19 cellular contexts compared by ENCODE assay signal in genomic region chr1:85316324-85316723, GRCh38. TPM values are rescaled to one million over a fixed set of nuclear protein-coding genes. Genes with fewer than 3 reads are reported as not detected.
A peak's percentile ranks its signal among the peaks of the same experiment; 100 is the strongest.
DNase-seq lines count a peak whose midpoint lies in the region; ATAC-seq, FAIRE-seq and TF ChIP-seq lines count a peak whose summit lies in the region.
"Had no signal": no experiment of that assay in that cellular context is flagged by ENCODE, and none has a peak within 500 bp of the region (broad histone marks: within the 10 kb centered on the region; RNA-seq: fewer than 3 reads in every experiment).

No MANE protein-coding gene starts in this region.

- no peak overlapping the region for H3K4me3 ChIP-seq in A673 (ENCODE audit: low read depth, low read length, poor library complexity, severe bottlenecking)
- H3K4me3 ChIP-seq in GM23248: no peak overlapping the region
- no peak overlapping the region for H3K4me3 ChIP-seq in H1 (ENCODE audit: extremely low read depth in 1 of 4, insufficient read depth in 2 of 4, low read depth in 3 of 4, low read length in 4 of 4)
- H3K4me3 ChIP-seq: colonic mucosa, GM12878, left lung, upper lobe of left lung had no signal

- no TSS peak for BruUV-seq in A673 (replicated peaks; lab: Mats Ljungman, UMichigan)

- ATAC-seq in WTC11: no peak
- ATAC-seq: activated CD8-positive, alpha-beta memory T cell treated with anti-CD3 and anti-CD28 coated beads, Interleukin-2, amount 10 ng/mL, durations not matched to agents 7 days and 5 days; GM12878; left lung had no signal

- H2AFZ ChIP-seq in GM23248: no peak overlapping the region
- no peak overlapping the region for H2AFZ ChIP-seq in H1 (ENCODE audit: low read length)

- no peaks in the 10 kb centered on the region for H3K27me3 Mint-ChIP-seq in WTC11 (ENCODE audit: low read depth)

- DNase-seq in A673 (ENCODE audit: low spot score): peak; percentile 54
- DNase-seq in GM23248: no peak
- peak; percentile 15 for DNase-seq in NCI-H69 (lab: John Stamatoyannopoulos, UW)
- DNase-seq in H1 (ENCODE audit: low read depth in 1 of 2, low spot score in 2 of 2): no peak
- DNase-seq in WTC11 (ENCODE audit: low spot score): no peak
- no peak for DNase-seq in NCI-H1930 (lab: John Stamatoyannopoulos, UW)
- DNase-seq in activated effector memory CD4-positive, alpha-beta T cell treated with anti-CD3 and anti-CD28 coated beads, Interleukin-2, amount 50 U/mL, for 16 hours: no peak
- no peak for DNase-seq in NCI-H187 (lab: John Stamatoyannopoulos, UW)
- DNase-seq: activated CD8-positive, alpha-beta memory T cell treated with anti-CD3 and anti-CD28 coated beads, Interleukin-2, amount 10 ng/mL, durations not matched to agents 7 days and 5 days; CD4-positive, alpha-beta T cell; colonic mucosa; DMS153; left lung; retina; stimulated activated CD8-positive, alpha-beta memory T cell treated with anti-CD3 and anti-CD28 coated beads, Interleukin-4, amount 100 ng/mL, for 48 hours; upper lobe of left lung had no signal

- no peaks in the 10 kb centered on the region for H3K36me3 Mint-ChIP-seq in WTC11
- H3K36me3 Mint-ChIP-seq: activated CD8-positive, alpha-beta memory T cell treated with anti-CD3 and anti-CD28 coated beads, Interleukin-2, amount 10 ng/mL, durations not matched to agents 7 days and 5 days had no signal

- no peak overlapping the region for H2BK15ac ChIP-seq in H1 (ENCODE audit: low read length)

- H3K79me2 ChIP-seq in GM23248 (ENCODE audit: insufficient read depth) (peaks cover 48% of the 10 kb centered on the region), H1 (ENCODE audit: control insufficient read depth in 1 of 2, insufficient read depth in 2 of 2, low read length in 2 of 2) (no peaks in the 10 kb centered on the region)

- intact Hi-C loops in A673 (cut with micrococcal nuclease; ENCODE audit: unreplicated experiment): no loop called here

- POLR2A ChIA-PET in A673 (lab: Charles Lee; ENCODE audit: low non-redundant PET): no interaction called here
- POLR2A ChIA-PET in H1 (lab: Charles Lee; ENCODE audit: partially characterized antibody): no interaction called here
- POLR2A ChIA-PET in WTC11 (lab: Charles Lee): no interaction called here

- H2BK12ac ChIP-seq in H1 (ENCODE audit: low read depth, low read length): no peak overlapping the region

- no peaks in the 10 kb centered on the region for H3K9me3 ChIP-seq in A673 (ENCODE audit: low read depth, low read length, poor library complexity, severe bottlenecking)
- H3K9me3 ChIP-seq in GM23248 (ENCODE audit: low read depth): no peaks in the 10 kb centered on the region
- no peaks in the 10 kb centered on the region for H3K9me3 ChIP-seq in H1 (ENCODE audit: insufficient read depth in 2 of 2, low read depth in 1 of 2, low read length in 1 of 2)
- H3K9me3 ChIP-seq: colonic mucosa, left lung, upper lobe of left lung had no signal

- H3K9me3 Mint-ChIP-seq in WTC11: no peaks in the 10 kb centered on the region
- H3K9me3 Mint-ChIP-seq: CD4-positive, alpha-beta T cell had no signal

- TF ChIP-seq POLR2A in H1 (IDR thresholded peaks at IDR 0.05; ENCODE audit: control extremely low read depth in 1 of 2, low read depth in 2 of 2, low read length in 2 of 2): no peak

- no peak overlapping the region for H2BK20ac ChIP-seq in H1 (ENCODE audit: low read length)

- H2BK5ac ChIP-seq in H1 (ENCODE audit: low read depth, low read length): no peak overlapping the region

- H4K5ac ChIP-seq in H1 (ENCODE audit: insufficient read length, low read depth, low read length): peak overlapping the region; percentile 22

- FAIRE-seq in H1 (lab: Jason Lieb, UNC): no peak
- FAIRE-seq: GM12878 had no signal

- peaks cover 87% of the 10 kb centered on the region for H3F3A ChIP-seq in GM23248 (ENCODE audit: insufficient read depth)

- H3K4me2 ChIP-seq in GM23248 (ENCODE audit: unreplicated experiment) (peak overlapping the region; percentile 5), H1 (ENCODE audit: insufficient read depth in 1 of 2, low read depth in 2 of 2, low read length in 2 of 2) (no peak overlapping the region)

- H3K14ac ChIP-seq in H1 (ENCODE audit: insufficient read length): no peak overlapping the region

- no peak for TF ChIP-seq RAD21 in H1 (IDR thresholded peaks at IDR 0.05 in 1 of 2, conservative IDR thresholded peaks at IDR 0.05 in 1 of 2; ENCODE audit: low read depth in 2 of 2, low read length in 2 of 2)

- no peak overlapping the region for H3K4me3 Mint-ChIP-seq in WTC11
- H3K4me3 Mint-ChIP-seq: activated CD8-positive, alpha-beta memory T cell treated with anti-CD3 and anti-CD28 coated beads, Interleukin-2, amount 10 ng/mL, durations not matched to agents 7 days and 5 days; activated naive CD8-positive, alpha-beta T cell; CD4-positive, alpha-beta T cell had no signal

- no peaks in the 10 kb centered on the region for H3K9me2 ChIP-seq in GM23248 (ENCODE audit: insufficient read depth)

- H3K27ac ChIP-seq in A673 (ENCODE audit: low read depth, low read length, poor library complexity, severe bottlenecking): no peak overlapping the region
- peak overlapping the region; percentile 99 for H3K27ac ChIP-seq in GM23248
- H3K27ac ChIP-seq in H1 (ENCODE audit: low read depth, low read length): no peak overlapping the region
- H3K27ac ChIP-seq: colonic mucosa, left lung, RWPE1, upper lobe of left lung had no signal

- no peak overlapping the region for H3K56ac ChIP-seq in H1 (replicated peaks; ENCODE audit: insufficient read length, low read depth, low read length)

- H3K4me1 ChIP-seq in A673 (ENCODE audit: insufficient read depth, low read length, poor library complexity, severe bottlenecking) (peaks cover 57% of the 10 kb centered on the region), GM23248 (ENCODE audit: insufficient read depth) (peaks cover 91% of the 10 kb centered on the region), H1 (replicated peaks in 1 of 4; ENCODE audit: control insufficient read depth in 3 of 4, insufficient read depth in 4 of 4, low read length in 3 of 4) (no peaks in the 10 kb centered on the region)
- H3K4me1 ChIP-seq: colonic mucosa had no signal

- peaks cover 11% of the 10 kb centered on the region for H3K4me1 Mint-ChIP-seq in WTC11

- H3K23me2 ChIP-seq in H1 (ENCODE audit: low read depth, low read length): no peaks in the 10 kb centered on the region

- no peak overlapping the region for H3K18ac ChIP-seq in H1 (ENCODE audit: extremely low read depth, low read length)

- no peak overlapping the region for H4K8ac ChIP-seq in H1 (ENCODE audit: extremely low read depth, insufficient read depth, low read length)

- H3K27me3 ChIP-seq in A673 (replicated peaks; ENCODE audit: insufficient read depth, low read depth, low read length, poor library complexity) (no peaks in the 10 kb centered on the region), GM23248 (replicated peaks; ENCODE audit: insufficient read depth) (no peaks in the 10 kb centered on the region), H1 (replicated peaks in 1 of 4; ENCODE audit: control insufficient read depth in 3 of 4, extremely low read depth in 1 of 4, insufficient read depth in 3 of 4, low read length in 3 of 4) (no peaks in the 10 kb centered on the region)
- H3K27me3 ChIP-seq: colonic mucosa, left lung, upper lobe of left lung had no signal

- CTCF ChIA-PET in A673 (lab: Charles Lee): no interaction called here
- CTCF ChIA-PET in H1 (lab: Charles Lee; ENCODE audit: partially characterized antibody): interaction anchor here (0.8 to 1.5 kb wide), 3 partner anchors 7 to 28 kb away, joined by 3 to 4 read pairs (median 3); no protein-coding TSS in a partner anchor
- CTCF ChIA-PET in WTC11 (lab: Charles Lee): interaction anchor here (1.0 to 1.2 kb wide), 3 partner anchors 8 to 57 kb away, joined by 3 to 6 read pairs (median 4); partner anchors contain the start of gene C1orf52

- no peak overlapping the region for H2BK120ac ChIP-seq in H1 (replicated peaks; ENCODE audit: low read depth, low read length)

- no peak overlapping the region for H3K9ac ChIP-seq in GM23248
- H3K9ac ChIP-seq in H1 (replicated peaks in 1 of 4; ENCODE audit: extremely low read depth in 1 of 4, low read depth in 3 of 4, low read length in 3 of 4): no peak overlapping the region

- 98 to 99% methylated on average over 2 of the region's 2 CpGs for WGBS in GM23248 (ENCODE audit: low coverage in 1 of 2, low lambda C conversion rate in 2 of 2, missing lambda C conversion rate in 2 of 2), 2 experiments
- WGBS in H1 (ENCODE audit: extremely low coverage in 1 of 2, insufficient coverage in 1 of 2, insufficient read length in 1 of 2, insufficient replicate concordance in 2 of 2, low coverage in 1 of 2, low lambda C conversion rate in 2 of 2, missing lambda C conversion rate in 1 of 2), 2 experiments: 97% methylated on average over 2 of the region's 2 CpGs; no CpG with 5 or more reads in 1 of the 2 experiments

- no peak for TF ChIP-seq EP300 in H1 (IDR thresholded peaks at IDR 0.05; ENCODE audit: borderline replicate concordance in 1 of 2, low read depth in 2 of 2, low read length in 2 of 2)

- H4K20me1 ChIP-seq in GM23248 (ENCODE audit: insufficient read depth): no peaks in the 10 kb centered on the region
- H4K20me1 ChIP-seq in H1 (replicated peaks in 1 of 2; ENCODE audit: control insufficient read depth in 1 of 2, insufficient read depth in 2 of 2, low read length in 2 of 2): peaks cover 0 to 1% of the 10 kb centered on the region in 2 experiments

- TF ChIP-seq CTCF in A673 (conservative IDR thresholded peaks at IDR 0.05; ENCODE audit: low read depth, low read length) (no peak), H1 (IDR thresholded peaks at IDR 0.05; ENCODE audit: control extremely low read depth in 1 of 3, insufficient read depth in 1 of 3, low read depth in 1 of 3, low read length in 3 of 3) (no peak), WTC11 (IDR thresholded peaks at IDR 0.05) (no peak)

- no peak overlapping the region for H4K91ac ChIP-seq in H1 (replicated peaks; ENCODE audit: insufficient read length, low read length)

- no peaks in the 10 kb centered on the region for H3K36me3 ChIP-seq in A673 (ENCODE audit: insufficient read depth, low read length, poor library complexity, severe bottlenecking)
- H3K36me3 ChIP-seq in GM23248 (ENCODE audit: low read depth): peaks cover 20% of the 10 kb centered on the region
- H3K36me3 ChIP-seq in H1 (ENCODE audit: control insufficient read depth in 2 of 4, insufficient read depth in 4 of 4, low read length in 3 of 4): no peaks in the 10 kb centered on the region; a peak in 1 of 8 replicates
- H3K36me3 ChIP-seq: colonic mucosa, left lung, upper lobe of left lung had no signal

- peak overlapping the region; percentile 17; the same call in 1 of the 2 replicates for H2AK5ac ChIP-seq in H1 (ENCODE audit: low read depth, low read length)

- H3K23ac ChIP-seq in H1 (ENCODE audit: insufficient read length): no peak overlapping the region

- H3K79me1 ChIP-seq in H1 (ENCODE audit: low read depth, low read length): no peaks in the 10 kb centered on the region; the same call in 1 of the 2 replicates

- H3K27ac Mint-ChIP-seq in WTC11: no peak overlapping the region
- H3K27ac Mint-ChIP-seq: activated CD8-positive, alpha-beta memory T cell treated with anti-CD3 and anti-CD28 coated beads, Interleukin-2, amount 10 ng/mL, durations not matched to agents 7 days and 5 days; activated naive CD8-positive, alpha-beta T cell; CD4-positive, alpha-beta T cell had no signal

- in situ Hi-C loops in GM23248 (cut with MboI): loop anchor here (10.0 kb wide), 1 partner anchor 148 kb away; the partner anchor contains the start of gene DDAH1

- no peak overlapping the region for H3K4ac ChIP-seq in H1 (replicated peaks; ENCODE audit: insufficient read length, low read depth, low read length)

RNA-seq across cellular contexts. Expression of gene BCL10, which starts 39.9 kb away (rescaled TPM):
- total RNA-seq in A673 (2021) (18.1 and 20.9 TPM in 2 replicates), WTC11 (2021) (21.3 to 24.2 TPM (median 21.4 TPM) in 3 replicates)
- 45.5 and 51.4 TPM in 2 replicates for total RNA-seq in GM23248 (2014; rRNA removed; shearing (Covaris generic))
- polyA plus RNA-seq in GM23248 (2016; fragmentation: Nextera tagmentation; extraction: Ambion mirVana) (70.7 and 74.2 TPM in 2 replicates), H1 (2011; rRNA removed) (5.0 and 7.4 TPM in 2 replicates)
- 24.6 and 29.6 TPM in 2 replicates for total RNA-seq in H1 (2021; fragmentation: NEBNext Ultra II Directional; extraction: Animal tissue kit (Norgen Biotek cat#: 25700))
- 4.9 TPM for polyA plus RNA-seq in H1 (2011; cell fraction: cytosol; rRNA removed)
- polyA plus RNA-seq in H1 (2011; cell fraction: nucleus; rRNA removed): 3.1 TPM
- 7.3 to 15.0 TPM (median 10.0 TPM) in 4 replicates for polyA plus RNA-seq in H1 (2012, experiment 1 of 2)
- polyA plus RNA-seq in H1 (2012, experiment 2 of 2): 3.6 TPM
- polyA plus RNA-seq in H1 (2013, experiment 1 of 2): 10.8 TPM
- polyA plus RNA-seq in H1 (2013, experiment 2 of 2): 10.2 TPM
- polyA minus RNA-seq in H1 (2011; rRNA and poly(A)+ RNA removed): 8.9 and 10.2 TPM in 2 replicates
- polyA minus RNA-seq in H1 (2011; cell fraction: cytosol; rRNA and poly(A)+ RNA removed): 9.8 TPM
- 30.0 TPM for polyA minus RNA-seq in H1 (2011; cell fraction: nucleus; rRNA and poly(A)+ RNA removed)

RNA-seq across cellular contexts. Expression of gene C1orf52, which starts 56.9 kb away (rescaled TPM):
- 30.2 and 31.9 TPM in 2 replicates for total RNA-seq in A673 (2021)
- 26.7 and 30.9 TPM in 2 replicates for total RNA-seq in GM23248 (2014; rRNA removed; shearing (Covaris generic))
- polyA plus RNA-seq in GM23248 (2016; fragmentation: Nextera tagmentation; extraction: Ambion mirVana): 72.4 and 76.4 TPM in 2 replicates
- total RNA-seq in H1 (2021; fragmentation: NEBNext Ultra II Directional; extraction: Animal tissue kit (Norgen Biotek cat#: 25700)): 39.1 and 39.3 TPM in 2 replicates
- polyA plus RNA-seq in H1 (2011; rRNA removed): 29.2 and 46.9 TPM in 2 replicates
- polyA plus RNA-seq in H1 (2011; cell fraction: cytosol; rRNA removed): 41.8 TPM
- 75.0 TPM for polyA plus RNA-seq in H1 (2011; cell fraction: nucleus; rRNA removed)
- polyA plus RNA-seq in H1 (2012, experiment 1 of 2): 31.4 to 42.3 TPM (median 37.7 TPM) in 4 replicates
- 7.8 TPM for polyA plus RNA-seq in H1 (2012, experiment 2 of 2)
- polyA plus RNA-seq in H1 (2013, experiment 1 of 2): 31.6 TPM
- polyA plus RNA-seq in H1 (2013, experiment 2 of 2): 33.4 TPM
- 20.1 and 22.6 TPM in 2 replicates for polyA minus RNA-seq in H1 (2011; rRNA and poly(A)+ RNA removed)
- 23.6 TPM for polyA minus RNA-seq in H1 (2011; cell fraction: cytosol; rRNA and poly(A)+ RNA removed)
- 32.0 TPM for polyA minus RNA-seq in H1 (2011; cell fraction: nucleus; rRNA and poly(A)+ RNA removed)
- total RNA-seq in WTC11 (2021): 35.8 to 44.5 TPM (median 40.2 TPM) in 3 replicates

Comparison
In these comparisons a context has a peak if more than half of its experiments do, and no peak if none do; other contexts are left out.
1. DNase-seq: peak in A673 (single experiment) and NCI-H69 (single experiment); none in GM23248 (single experiment), H1 (0 of 2), WTC11 (single experiment), NCI-H1930 (0 of 2), activated effector memory CD4-positive, alpha-beta T cell treated with anti-CD3 and anti-CD28 coated beads, Interleukin-2, amount 50 U/mL, for 16 hours (single experiment) and NCI-H187 (0 of 2).